4 cellular contexts compared by ENCODE assay signal in genomic region chr7:76567311-76567710, GRCh38. TPM values are rescaled to one million over a fixed set of nuclear protein-coding genes. Genes with fewer than 3 reads are reported as not detected.
"Had no signal": no experiment of that assay in that cellular context is flagged by ENCODE, and none has a peak within 500 bp of the region (broad histone marks: within the 10 kb centered on the region; RNA-seq: fewer than 3 reads in every experiment).

No MANE protein-coding gene starts in this region.

RNA-seq across cellular contexts. Expression of gene SPDYE16, which starts 24.2 kb away (rescaled TPM):
- total RNA-seq: ascending aorta, bronchial epithelial cell, chondrocyte, WTC11 had no signal
